In genomic region chr12:120962487-120963054, GRCh38 we compare ENCODE assay signal across 14 cellular contexts. TPM values are rescaled to one million over a fixed set of nuclear protein-coding genes. Genes with fewer than 3 reads are reported as not detected.
DNase-seq lines count a peak whose midpoint lies in the region; TF ChIP-seq lines count a peak whose summit lies in the region.
"Had no signal": no experiment of that assay in that cellular context is flagged by ENCODE, and none has a peak within 500 bp of the region (broad histone marks: within the 10 kb centered on the region; RNA-seq: fewer than 3 reads in every experiment).

No MANE protein-coding gene starts in this region.

- H3K27me3 ChIP-seq in neural progenitor cell (no peaks in the 10 kb centered on the region), neuronal stem cell (ENCODE audit: control insufficient read depth in 3 of 3, insufficient read depth in 3 of 3, low read depth in 1 of 3, low read length in 3 of 3) (peaks cover 0 to 2% (median 0%) of the 10 kb centered on the region in 3 experiments)
- H3K27me3 ChIP-seq: upper lobe of left lung had no signal

- no peak overlapping the region for H4K91ac ChIP-seq in neuronal stem cell (ENCODE audit: low read depth, low read length, poor library complexity)

- TF ChIP-seq CTCF in epithelial cell of esophagus (IDR thresholded peaks at IDR 0.05; ENCODE audit: insufficient read depth, low read depth, low read length, missing control alignments): no peak
- no peak for TF ChIP-seq CTCF in neural progenitor cell (IDR thresholded peaks at IDR 0.05)

- H3K79me1 ChIP-seq in neuronal stem cell (ENCODE audit: low read depth, low read length): no peaks in the 10 kb centered on the region

- no peak overlapping the region for H3K14ac ChIP-seq in neuronal stem cell (ENCODE audit: low read length)

- H3K27ac ChIP-seq in KOPT-K1 (ENCODE audit: low read depth, low read length, poor library complexity, severe bottlenecking) (peak overlapping the region; percentile 96), neural progenitor cell (no peak overlapping the region), neuronal stem cell (replicated peaks; ENCODE audit: low read length) (no peak overlapping the region)
- H3K27ac ChIP-seq: upper lobe of left lung had no signal

- H3K9me3 ChIP-seq in KOPT-K1 (ENCODE audit: insufficient read depth, low read length, poor library complexity, severe bottlenecking) (no peaks in the 10 kb centered on the region), neural progenitor cell (ENCODE audit: low read depth) (no peaks in the 10 kb centered on the region), neuronal stem cell (replicated peaks in 1 of 2; ENCODE audit: control insufficient read depth in 2 of 2, insufficient read depth in 1 of 2, low read depth in 1 of 2, low read length in 2 of 2) (no peaks in the 10 kb centered on the region)
- H3K9me3 ChIP-seq: upper lobe of left lung had no signal

- no peaks in the 10 kb centered on the region for H3K9me3 Mint-ChIP-seq in neural progenitor cell
- H3K9me3 Mint-ChIP-seq: central memory CD8-positive, alpha-beta T cell had no signal

- H2BK12ac ChIP-seq in neuronal stem cell (ENCODE audit: low read length): no peak overlapping the region

- H2AFZ ChIP-seq in neural progenitor cell (replicated peaks) (no peak overlapping the region), neuronal stem cell (ENCODE audit: low read length) (no peak overlapping the region)

- H2BK120ac ChIP-seq in neuronal stem cell (ENCODE audit: low read depth, low read length): no peak overlapping the region

- peak overlapping the region; percentile 13 for H3K27ac Mint-ChIP-seq in neural progenitor cell

- H3F3A ChIP-seq in neural progenitor cell (ENCODE audit: low read depth): no peaks in the 10 kb centered on the region

- no peaks in the 10 kb centered on the region for H3K36me3 ChIP-seq in KOPT-K1 (ENCODE audit: insufficient read depth, low read length)
- no peaks in the 10 kb centered on the region for H3K36me3 ChIP-seq in neural progenitor cell
- H3K36me3 ChIP-seq in neuronal stem cell (replicated peaks in 1 of 2; ENCODE audit: control insufficient read depth in 2 of 2, insufficient read depth in 2 of 2, low read length in 2 of 2): no peaks in the 10 kb centered on the region
- H3K36me3 ChIP-seq: upper lobe of left lung had no signal

- no peak overlapping the region for H4K8ac ChIP-seq in neuronal stem cell (ENCODE audit: low read depth, low read length)

- no peak overlapping the region for H2BK15ac ChIP-seq in neuronal stem cell (ENCODE audit: low read length)

- H2BK5ac ChIP-seq in neuronal stem cell (ENCODE audit: low read length): no peak overlapping the region

- H3K4me1 ChIP-seq in neural progenitor cell (no peaks in the 10 kb centered on the region), neuronal stem cell (ENCODE audit: control insufficient read depth in 2 of 2, insufficient read depth in 1 of 2, low read depth in 1 of 2, low read length in 2 of 2) (no peaks in the 10 kb centered on the region)
- H3K4me1 ChIP-seq: upper lobe of left lung had no signal

- H3K36me3 Mint-ChIP-seq in neural progenitor cell: no peaks in the 10 kb centered on the region

- no peaks in the 10 kb centered on the region for H3K79me2 ChIP-seq in neural progenitor cell (ENCODE audit: low read depth)

- H3K23ac ChIP-seq in neuronal stem cell (ENCODE audit: low read depth, low read length, poor library complexity): no peak overlapping the region

- H3K18ac ChIP-seq in neuronal stem cell (ENCODE audit: low read length): no peak overlapping the region

- no peak overlapping the region for H2AK5ac ChIP-seq in neuronal stem cell (ENCODE audit: low read depth, low read length)

- H3K4me1 Mint-ChIP-seq in neural progenitor cell: peaks cover 15% of the 10 kb centered on the region

- peaks cover 7% of the 10 kb centered on the region for H3K27me3 Mint-ChIP-seq in neural progenitor cell (ENCODE audit: insufficient read depth, low read depth)
- H3K27me3 Mint-ChIP-seq: central memory CD8-positive, alpha-beta T cell had no signal

- no peak overlapping the region for H3K4ac ChIP-seq in neuronal stem cell (ENCODE audit: low read length)

- no CpG with 5 or more reads among the region's 3 CpGs for WGBS in neuronal stem cell (ENCODE audit: extremely low coverage in 2 of 2, insufficient read length in 2 of 2, insufficient replicate concordance in 1 of 2), 2 donors

- no peaks in the 10 kb centered on the region for H4K20me1 ChIP-seq in neural progenitor cell (ENCODE audit: low read depth)

- DNase-seq in DMS53 (lab: John Stamatoyannopoulos, UW) (peak; percentile 34), DMS53 treated with DMSO at 0.1 percent for 48 hours (lab: John Stamatoyannopoulos, UW; ENCODE audit: unreplicated experiment) (no peak), epithelial cell of esophagus (ENCODE audit: low read depth) (peak; percentile 95), neural progenitor cell (ENCODE audit: low spot score) (no peak), neuronal stem cell (ENCODE audit: low spot score) (no peak), COR-L47 (lab: John Stamatoyannopoulos, UW) (no peak)
- DNase-seq in activated effector memory CD4-positive, alpha-beta T cell treated with anti-CD3 and anti-CD28 coated beads, Interleukin-2, amount 50 U/mL, for 16 hours: no peak
- DNase-seq: 8988T; activated CD8-positive, alpha-beta memory T cell treated with anti-CD3 and anti-CD28 coated beads for 24 hours; NCI-H774; stimulated activated CD4-positive, alpha-beta T cell treated with anti-CD3 and anti-CD28 coated beads, Interleukin-15, amount 100 ng/mL, for 24 hours; upper lobe of left lung had no signal

- no peak overlapping the region for H3K4me2 ChIP-seq in neural progenitor cell
- no peak overlapping the region for H3K4me2 ChIP-seq in neuronal stem cell (ENCODE audit: insufficient read depth, low read length, poor library complexity, severe bottlenecking)

- H3K9ac ChIP-seq in neural progenitor cell (no peak overlapping the region), neuronal stem cell (ENCODE audit: low read depth, low read length, poor library complexity) (no peak overlapping the region)

- H3K4me3 Mint-ChIP-seq in neural progenitor cell: no peak overlapping the region
- H3K4me3 Mint-ChIP-seq: central memory CD8-positive, alpha-beta T cell had no signal

- H3K4me3 ChIP-seq in epithelial cell of esophagus (ENCODE audit: low read length): no peak overlapping the region
- no peak overlapping the region for H3K4me3 ChIP-seq in neural progenitor cell
- H3K4me3 ChIP-seq in neuronal stem cell (ENCODE audit: low read length in 2 of 2): no peak overlapping the region
- H3K4me3 ChIP-seq: upper lobe of left lung had no signal

RNA-seq across cellular contexts. Expression of gene HNF1A, which starts 15.8 kb away (rescaled TPM):
- not detected in 2 replicates for total RNA-seq in neural progenitor cell (ENCODE audit: low replicate concordance)
- polyA plus RNA-seq in neuronal stem cell (2013, experiment 1 of 2): not detected
- polyA plus RNA-seq in neuronal stem cell (2013, experiment 2 of 2): not detected

RNA-seq across cellular contexts. Expression of gene C12orf43, which starts 53.7 kb away (rescaled TPM):
- total RNA-seq in neural progenitor cell (ENCODE audit: low replicate concordance): 12.8 and 18.8 TPM in 2 replicates
- 15.4 TPM for polyA plus RNA-seq in neuronal stem cell (2013, experiment 1 of 2)
- 16.6 TPM for polyA plus RNA-seq in neuronal stem cell (2013, experiment 2 of 2)

RNA-seq across cellular contexts. Expression of gene SPPL3, which starts 58.4 kb away (rescaled TPM):
- total RNA-seq in neural progenitor cell (ENCODE audit: low replicate concordance): 12.9 and 25.8 TPM in 2 replicates
- 50.8 TPM for polyA plus RNA-seq in neuronal stem cell (2013, experiment 1 of 2)
- polyA plus RNA-seq in neuronal stem cell (2013, experiment 2 of 2): 50.8 TPM

Comparison
In these comparisons a context has a peak if more than half of its experiments do, and no peak if none do; other contexts are left out.
1. DNase-seq: peak in DMS53 (single experiment) and epithelial cell of esophagus (single experiment); none in DMS53 treated with DMSO at 0.1 percent for 48 hours (single experiment), neural progenitor cell (single experiment), neuronal stem cell (single experiment), activated effector memory CD4-positive, alpha-beta T cell treated with anti-CD3 and anti-CD28 coated beads, Interleukin-2, amount 50 U/mL, for 16 hours (single experiment) and COR-L47 (single experiment).